Comparison of ENCODE assay signal across 22 cellular contexts in the genomic region with DNA sequence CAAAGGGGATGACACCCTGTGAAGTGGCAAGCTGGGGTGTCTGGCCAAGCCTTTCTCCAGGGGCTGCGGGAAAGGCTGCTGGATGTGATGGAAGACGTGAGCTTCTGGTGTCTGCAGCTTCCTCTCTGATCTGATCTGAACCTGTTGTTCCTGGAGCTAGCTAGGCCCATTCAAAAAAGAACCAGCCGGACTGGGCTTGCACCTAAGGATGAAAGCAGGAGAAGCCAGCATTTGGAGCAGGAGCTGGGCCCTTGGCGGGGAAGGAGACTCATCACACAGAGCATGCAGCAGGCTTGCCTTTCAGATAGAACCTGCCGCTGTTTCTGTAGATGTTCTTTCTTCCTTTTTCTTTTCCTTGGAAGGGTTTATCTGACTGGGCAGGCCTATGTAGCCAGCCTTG. TPM values are rescaled to one million over a fixed set of nuclear protein-coding genes. Genes with fewer than 3 reads are reported as not detected.
DNase-seq lines count a peak whose midpoint lies in the region; TF ChIP-seq lines count a peak whose summit lies in the region.
"Had no signal": no experiment of that assay in that cellular context is flagged by ENCODE, and none has a peak within 500 bp of the region (broad histone marks: within the 10 kb centered on the region; RNA-seq: fewer than 3 reads in every experiment).

No MANE protein-coding gene starts in this region.

- H3K36me3 ChIP-seq in A673 (ENCODE audit: insufficient read depth, low read length, poor library complexity, severe bottlenecking), result no peaks in the 10 kb centered on the region
- no peaks in the 10 kb centered on the region for H3K36me3 ChIP-seq in WERI-Rb-1
- H3K36me3 ChIP-seq: BLaER1 treated with 17β-estradiol and CSF1 and Interleukin-3, amounts not matched to agents 10 nM and 100 nM had no signal

- CTCF ChIA-PET in A673 (lab: Charles Lee), result interaction anchor here (0.5 to 0.9 kb wide), 2 partner anchors 99 to 192 kb away, joined by 3 read pairs; no protein-coding TSS in a partner anchor

- peaks cover 65% of the 10 kb centered on the region for H3K4me1 ChIP-seq in A673 (ENCODE audit: insufficient read depth, low read length, poor library complexity, severe bottlenecking)

- H3K4me3 ChIP-seq in A673 (ENCODE audit: low read depth, low read length, poor library complexity, severe bottlenecking) (no peak overlapping the region), WERI-Rb-1 (ENCODE audit: low read depth, low read length) (no peak overlapping the region)
- H3K4me3 ChIP-seq: A549; BLaER1 treated with 17β-estradiol and CSF1 and Interleukin-3, amounts not matched to agents 10 nM and 100 nM had no signal

- intact Hi-C loops in A673 (cut with micrococcal nuclease; ENCODE audit: unreplicated experiment), result no loop called here

- POLR2A ChIA-PET in A673 (lab: Charles Lee; ENCODE audit: low non-redundant PET), result no interaction called here

- no peaks in the 10 kb centered on the region for H3K9me3 ChIP-seq in A673 (ENCODE audit: low read depth, low read length, poor library complexity, severe bottlenecking)
- no peaks in the 10 kb centered on the region for H3K9me3 ChIP-seq in WERI-Rb-1 (ENCODE audit: severe bottlenecking)
- H3K9me3 ChIP-seq: A549; BLaER1 treated with 17β-estradiol and CSF1 and Interleukin-3, amounts not matched to agents 10 nM and 100 nM had no signal

- TF ChIP-seq CTCF in A673 (conservative IDR thresholded peaks at IDR 0.05; ENCODE audit: low read depth, low read length), result no peak
- no peak for TF ChIP-seq CTCF in WERI-Rb-1 (IDR thresholded peaks at IDR 0.05; ENCODE audit: low read depth, low read length)

- no peak for DNase-seq in A673 (ENCODE audit: low spot score)
- peak; percentile 41 for DNase-seq in UCSD-AML1 (lab: John Stamatoyannopoulos, UW; ENCODE audit: unreplicated experiment)
- no peak for DNase-seq in NCI-H526 (lab: John Stamatoyannopoulos, UW)
- no peak for DNase-seq in WERI-Rb-1
- no peak for DNase-seq in AG08396 (ENCODE audit: low spot score)
- DNase-seq: CD4-positive, CD25-positive, alpha-beta regulatory T cell; CD8-positive, alpha-beta memory T cell; COR-L47; DMS 273 treated with DMSO at 0.1 percent for 48 hours; DMS53; DND-41; EL; H7; HFFc6 had no signal

- H3K27ac ChIP-seq in A673 (ENCODE audit: low read depth, low read length, poor library complexity, severe bottlenecking) (peak overlapping the region; percentile 99), cingulate gyrus (ENCODE audit: low read depth, low read length) (peak overlapping the region; percentile 55), temporal lobe (ENCODE audit: low read depth, low read length) (peak overlapping the region; percentile 46), WERI-Rb-1 (no peak overlapping the region)
- H3K27ac ChIP-seq: 22Rv1; A549; BLaER1 treated with 17β-estradiol and CSF1 and Interleukin-3, amounts not matched to agents 10 nM and 100 nM; HL-60 had no signal

- H3K27me3 ChIP-seq in A673 (replicated peaks; ENCODE audit: insufficient read depth, low read depth, low read length, poor library complexity) (no peaks in the 10 kb centered on the region), WERI-Rb-1 (ENCODE audit: insufficient read depth, low read depth, severe bottlenecking) (peaks cover 97% of the 10 kb centered on the region)

- BruUV-seq in A673 (replicated peaks; lab: Mats Ljungman, UMichigan), result no TSS peak

RNA-seq across cellular contexts. Expression of gene RPH3A, which starts 9.5 kb away (rescaled TPM):
- total RNA-seq in A673 (2021) (0.90 and 1.3 TPM in 2 replicates), temporal lobe (8.9 TPM)
- total RNA-seq: B cell; CD4-positive, CD25-positive, alpha-beta regulatory T cell; CD8-positive, alpha-beta memory T cell; H7; HFFc6; HT1080 had no signal
